In genomic region chr18:635171-635570, GRCh38 we compare ENCODE assay signal across 1 cellular context.
TF ChIP-seq lines count a peak whose summit lies in the region.

No MANE protein-coding gene starts in this region.

TF ChIP-seq in H1, 55 proteins besides CTCF, POLR2A, EP300 and RAD21:
- TF ChIP-seq GABPA (IDR thresholded peaks at IDR 0.05; ENCODE audit: borderline replicate concordance, insufficient read depth, low read length) (no peak), CHD1 (IDR thresholded peaks at IDR 0.05; ENCODE audit: low read depth, low read length) (no peak), BACH1 (IDR thresholded peaks at IDR 0.05; ENCODE audit: low read length) (no peak), SIN3A (conservative IDR thresholded peaks at IDR 0.05 in 1 of 2, IDR thresholded peaks at IDR 0.05 in 1 of 2; ENCODE audit: low read depth in 1 of 2, low read length in 2 of 2) (0 out of 4 replicates have a peak, but pooled peaks of 1 of the 2 experiments have one; percentile 29), FOSL1 (IDR thresholded peaks at IDR 0.05; ENCODE audit: insufficient read depth, low read depth, low read length) (no peak), TEAD4 (IDR thresholded peaks at IDR 0.05; ENCODE audit: low read depth, low read length) (0 out of 2 replicates have a peak, but pooled peaks have one; percentile 10), CTBP2 (IDR thresholded peaks at IDR 0.05; ENCODE audit: borderline replicate concordance, insufficient read depth, insufficient read length, low read length) (no peak), KDM5A (IDR thresholded peaks at IDR 0.05; ENCODE audit: low read length) (no peak)
